11 cellular contexts compared by ENCODE assay signal in the genomic region with DNA sequence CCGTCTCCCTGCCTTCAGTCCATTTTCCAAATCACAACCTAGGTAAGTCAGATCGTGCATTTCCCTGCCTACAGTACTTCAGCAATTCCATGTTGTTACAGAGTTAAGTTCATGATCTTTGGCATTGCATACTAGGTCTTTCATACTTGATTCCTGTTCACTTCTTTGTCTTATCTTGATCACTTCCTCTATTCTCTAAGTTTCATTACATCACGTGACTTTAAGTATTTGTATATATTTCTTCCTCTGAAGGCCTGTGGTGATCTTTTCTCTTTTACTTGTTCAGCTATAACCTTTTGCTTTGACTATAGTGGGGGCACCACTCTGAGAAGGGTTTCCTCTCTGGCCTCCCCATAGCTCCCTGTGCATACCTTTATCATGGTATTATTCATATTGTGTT.
DNase-seq lines count a peak whose midpoint lies in the region; ATAC-seq, FAIRE-seq and TF ChIP-seq lines count a peak whose summit lies in the region.
"Had no signal": no experiment of that assay in that cellular context is flagged by ENCODE, and none has a peak within 500 bp of the region (broad histone marks: within the 10 kb centered on the region; RNA-seq: fewer than 3 reads in every experiment).

No MANE protein-coding gene starts in this region.

- no peak overlapping the region for H3K27ac ChIP-seq in dorsolateral prefrontal cortex
- H3K27ac ChIP-seq: Peyer's patch, right lobe of liver had no signal

- H3K36me3 Mint-ChIP-seq in nephron progenitor cell (ENCODE audit: low read depth) = peaks cover 44% of the 10 kb centered on the region

- ATAC-seq in GM19324 (IDR thresholded peaks at IDR 0.05; ENCODE audit: low FRiP score, unreplicated experiment) (peak; percentile 49), HG02852 (IDR thresholded peaks at IDR 0.05; ENCODE audit: unreplicated experiment) (peak; percentile 74), HG03571 (IDR thresholded peaks at IDR 0.05; ENCODE audit: unreplicated experiment) (peak; percentile 71)
- ATAC-seq: right lobe of liver had no signal

- no peak overlapping the region for H3K4me3 Mint-ChIP-seq in nephron progenitor cell
- H3K4me3 Mint-ChIP-seq: activated T-helper 1 cell treated with anti-CD3 and anti-CD28 coated beads, Interleukin-12 subunit alpha, Interleukin-12 subunit beta, Interleukin-2, Interleukin-4 antibody, amounts not matched to agents 30 ng/mL and 10 ng/mL and 1 ng/mL, durations not matched to agents 14 hours and 24 hours and 36 hours had no signal

- H3K9me3 Mint-ChIP-seq in nephron progenitor cell = peaks cover 23% of the 10 kb centered on the region
- H3K9me3 Mint-ChIP-seq: activated T-helper 1 cell treated with anti-CD3 and anti-CD28 coated beads, Interleukin-12 subunit alpha, Interleukin-12 subunit beta, Interleukin-2, Interleukin-4 antibody, amounts not matched to agents 30 ng/mL and 10 ng/mL and 1 ng/mL, durations not matched to agents 14 hours and 24 hours and 36 hours had no signal

- H3K27me3 Mint-ChIP-seq in nephron progenitor cell (ENCODE audit: low read depth, poor library complexity) = no peaks in the 10 kb centered on the region

- FAIRE-seq in HTR-8/SVneo (lab: Jason Lieb, UNC) = no peak

- intact Hi-C loops in dorsolateral prefrontal cortex (cut with DNase I) = no loop called here

- H3K4me1 Mint-ChIP-seq in nephron progenitor cell = peaks cover 36% of the 10 kb centered on the region

- TF ChIP-seq CTCF in nephron progenitor cell (IDR thresholded peaks at IDR 0.05) (no peak), dorsolateral prefrontal cortex (IDR thresholded peaks at IDR 0.05 in 54 of 56, conservative IDR thresholded peaks at IDR 0.05 in 2 of 56; ENCODE audit: low read depth in 1 of 56, partially characterized antibody in 56 of 56) (no peak)

- peak overlapping the region; percentile 5 for H3K27ac Mint-ChIP-seq in nephron progenitor cell
- H3K27ac Mint-ChIP-seq: activated T-helper 1 cell treated with anti-CD3 and anti-CD28 coated beads, Interleukin-12 subunit alpha, Interleukin-12 subunit beta, Interleukin-2, Interleukin-4 antibody, amounts not matched to agents 30 ng/mL and 10 ng/mL and 1 ng/mL, durations not matched to agents 14 hours and 24 hours and 36 hours had no signal

- no peak for DNase-seq in nephron progenitor cell
- DNase-seq in HTR-8/SVneo (ENCODE audit: insufficient read length, low spot score) = no peak
- no peak for DNase-seq in dorsolateral prefrontal cortex
- no peak for DNase-seq in SHP77 (lab: John Stamatoyannopoulos, UW)
- DNase-seq: NCI-H2107, Peyer's patch, right lobe of liver had no signal

- H3K27me3 ChIP-seq in dorsolateral prefrontal cortex = no peaks in the 10 kb centered on the region
- H3K27me3 ChIP-seq: Peyer's patch, right lobe of liver had no signal

- H3K4me3 ChIP-seq in dorsolateral prefrontal cortex = no peak overlapping the region
- H3K4me3 ChIP-seq: Peyer's patch, right lobe of liver had no signal
